In the genomic region with DNA sequence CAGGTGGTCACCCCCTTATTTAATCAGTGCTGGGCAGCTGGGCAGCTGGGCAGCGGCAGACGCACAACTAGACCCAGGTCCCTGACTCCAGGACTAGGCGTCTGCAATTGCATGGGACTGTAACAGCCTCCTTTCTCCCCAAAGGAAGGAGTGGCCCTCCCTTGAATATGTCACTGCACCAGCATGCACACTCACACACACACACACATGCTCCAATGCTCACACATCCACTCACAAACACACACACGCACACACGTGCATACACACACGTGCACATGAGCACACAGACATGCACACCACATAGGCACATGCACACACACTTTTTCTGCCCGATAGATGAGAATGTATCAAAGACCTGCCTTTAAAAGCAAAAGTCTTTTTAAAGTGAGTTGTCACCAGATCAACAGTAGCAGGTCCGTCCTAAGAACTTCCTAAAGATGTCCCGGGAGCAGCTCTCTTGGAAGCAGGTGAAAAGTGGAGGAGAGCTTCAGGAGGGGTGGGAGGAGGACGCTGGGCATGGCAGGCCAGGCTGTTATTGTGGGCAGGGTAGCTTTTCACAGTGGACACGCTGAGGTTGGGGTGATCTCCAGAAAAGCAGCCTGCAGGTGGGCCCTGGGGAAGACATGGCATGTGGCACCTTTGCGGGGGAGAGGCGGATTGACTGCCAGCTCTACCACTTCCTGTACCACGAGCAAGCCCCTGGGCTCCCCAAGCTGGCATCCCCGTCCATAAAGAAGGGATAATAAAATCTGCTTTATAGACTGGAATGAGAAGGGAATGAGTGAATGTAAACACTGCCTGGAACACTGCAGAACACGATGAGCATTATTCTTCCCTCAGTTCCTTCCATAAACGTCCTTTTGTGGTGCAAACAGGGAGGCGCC, we compare ENCODE assay signal across 9 cellular contexts. TPM values are rescaled to one million over a fixed set of nuclear protein-coding genes. Genes with fewer than 3 reads are reported as not detected.
A peak's percentile ranks its signal among the peaks of the same experiment; 100 is the strongest.
DNase-seq lines count a peak whose midpoint lies in the region.
"Had no signal": no experiment of that assay in that cellular context is flagged by ENCODE, and none has a peak within 500 bp of the region (broad histone marks: within the 10 kb centered on the region; RNA-seq: fewer than 3 reads in every experiment).

No MANE protein-coding gene starts in this region.

- H3K4me1 Mint-ChIP-seq in activated CD4-positive, alpha-beta T cell treated with anti-CD3 and anti-CD28 coated beads, Interleukin-2, amount 10 ng/mL, durations not matched to agents 7 days and 5 days = peaks cover 15% of the 10 kb centered on the region
- peaks cover 37% of the 10 kb centered on the region for H3K4me1 Mint-ChIP-seq in activated naive CD4-positive, alpha-beta T cell treated with anti-CD3 and anti-CD28 coated beads, Interleukin-2, amount 50 U/mL, for 24 hours

- H3K14ac ChIP-seq in mesenchymal stem cell (ENCODE audit: low read length in 2 of 2) = peak overlapping the region in 1 of 2 experiments; percentile 94

- peak overlapping the region; percentile 52 for H4K91ac ChIP-seq in mesenchymal stem cell (ENCODE audit: low read length)

- H3K9me3 ChIP-seq in mesenchymal stem cell (ENCODE audit: control insufficient read depth, low read length) = no peaks in the 10 kb centered on the region
- no peaks in the 10 kb centered on the region for H3K9me3 ChIP-seq in thymus (ENCODE audit: control insufficient read depth)

- H3K27ac ChIP-seq in mesenchymal stem cell (ENCODE audit: low read length, poor library complexity, severe bottlenecking) (no peak overlapping the region), thymus (ENCODE audit: low read depth) (peak overlapping the region; percentile 6)

- H2AFZ ChIP-seq in mesenchymal stem cell (ENCODE audit: low read depth, low read length) = no peak overlapping the region

- H4K8ac ChIP-seq in mesenchymal stem cell (ENCODE audit: low read length) = no peak overlapping the region

- WGBS in mesenchymal stem cell = 64% methylated on average over 14 of the region's 18 CpGs
- 55% methylated on average over 18 of the region's 18 CpGs for WGBS in thymus

- H2BK12ac ChIP-seq in mesenchymal stem cell (ENCODE audit: low read length in 2 of 2) = no peak overlapping the region

- no peak overlapping the region for H3K27ac Mint-ChIP-seq in activated CD4-positive, alpha-beta T cell treated with anti-CD3 and anti-CD28 coated beads, Interleukin-2, amount 10 ng/mL, durations not matched to agents 7 days and 5 days
- H3K27ac Mint-ChIP-seq in activated naive CD4-positive, alpha-beta T cell treated with anti-CD3 and anti-CD28 coated beads, Interleukin-2, amount 50 U/mL, for 24 hours = peak overlapping the region; percentile 15

- no peaks in the 10 kb centered on the region for H3K36me3 Mint-ChIP-seq in activated CD4-positive, alpha-beta T cell treated with anti-CD3 and anti-CD28 coated beads, Interleukin-2, amount 10 ng/mL, durations not matched to agents 7 days and 5 days (ENCODE audit: low read depth)
- no peaks in the 10 kb centered on the region for H3K36me3 Mint-ChIP-seq in activated naive CD4-positive, alpha-beta T cell treated with anti-CD3 and anti-CD28 coated beads, Interleukin-2, amount 50 U/mL, for 24 hours

- H3K79me1 ChIP-seq in mesenchymal stem cell (replicated peaks; ENCODE audit: low read length, poor library complexity, severe bottlenecking) = peaks cover 34% of the 10 kb centered on the region

- H3K9ac ChIP-seq in mesenchymal stem cell (ENCODE audit: low read length) = no peak overlapping the region

- H3K4ac ChIP-seq in mesenchymal stem cell (ENCODE audit: low read depth in 1 of 2, low read length in 2 of 2) = no peak overlapping the region

- no peak overlapping the region for H3K23ac ChIP-seq in mesenchymal stem cell (ENCODE audit: low read length in 2 of 2)

- H2BK5ac ChIP-seq in mesenchymal stem cell (ENCODE audit: low read depth, low read length, poor library complexity, severe bottlenecking) = no peak overlapping the region

- CTCF ChIA-PET in activated CD4-positive, alpha-beta T cell treated with anti-CD3 and anti-CD28 coated beads, Interleukin-2, amount 10 ng/mL, durations not matched to agents 7 days and 5 days (lab: Charles Lee) = interaction anchor here (0.9 to 1.3 kb wide), 3 partner anchors 10 to 14 kb away, joined by 3 to 4 read pairs (median 4); no protein-coding TSS in a partner anchor

- peak overlapping the region; percentile 38 for H3K4me3 Mint-ChIP-seq in activated CD4-positive, alpha-beta T cell treated with anti-CD3 and anti-CD28 coated beads, Interleukin-2, amount 10 ng/mL, durations not matched to agents 7 days and 5 days
- peak overlapping the region; percentile 62 for H3K4me3 Mint-ChIP-seq in activated naive CD4-positive, alpha-beta T cell treated with anti-CD3 and anti-CD28 coated beads, Interleukin-2, amount 50 U/mL, for 24 hours

- POLR2A ChIA-PET in activated CD4-positive, alpha-beta T cell treated with anti-CD3 and anti-CD28 coated beads, Interleukin-2, amount 10 ng/mL, durations not matched to agents 7 days and 5 days (lab: Charles Lee) = no interaction called here

- H3K4me3 ChIP-seq in mesenchymal stem cell (ENCODE audit: insufficient read depth in 1 of 2, low read depth in 1 of 2, low read length in 2 of 2) = peak overlapping the region in 1 of 2 experiments; percentile 62
- H3K4me3 ChIP-seq in thymus (ENCODE audit: low read length) = peak overlapping the region; percentile 68

- H3K18ac ChIP-seq in mesenchymal stem cell (ENCODE audit: low read depth in 1 of 2, low read length in 2 of 2) = peak overlapping the region in 1 of 2 experiments; percentile 67

- H3K36me3 ChIP-seq in mesenchymal stem cell (ENCODE audit: control insufficient read depth in 1 of 2, insufficient read depth in 2 of 2, low read depth in 1 of 2, low read length in 2 of 2) = peaks cover 0 to 15% of the 10 kb centered on the region in 2 experiments
- no peaks in the 10 kb centered on the region for H3K36me3 ChIP-seq in thymus (ENCODE audit: control insufficient read depth, insufficient read depth)

- H3K4me2 ChIP-seq in mesenchymal stem cell (ENCODE audit: low read length, poor library complexity, severe bottlenecking) = peak overlapping the region; percentile 93

- no peaks in the 10 kb centered on the region for H3K9me3 Mint-ChIP-seq in activated CD4-positive, alpha-beta T cell treated with anti-CD3 and anti-CD28 coated beads, Interleukin-2, amount 10 ng/mL, durations not matched to agents 7 days and 5 days
- no peaks in the 10 kb centered on the region for H3K9me3 Mint-ChIP-seq in activated naive CD4-positive, alpha-beta T cell treated with anti-CD3 and anti-CD28 coated beads, Interleukin-2, amount 50 U/mL, for 24 hours

- H3K4me1 ChIP-seq in mesenchymal stem cell (ENCODE audit: control insufficient read depth, insufficient read depth, low read depth, low read length) (peaks cover 29% of the 10 kb centered on the region), thymus (ENCODE audit: control insufficient read depth, insufficient read depth, low read length) (peaks cover 18% of the 10 kb centered on the region)

- H3K27me3 Mint-ChIP-seq in activated CD4-positive, alpha-beta T cell treated with anti-CD3 and anti-CD28 coated beads, Interleukin-2, amount 10 ng/mL, durations not matched to agents 7 days and 5 days = peaks cover 33% of the 10 kb centered on the region
- H3K27me3 Mint-ChIP-seq in activated naive CD4-positive, alpha-beta T cell treated with anti-CD3 and anti-CD28 coated beads, Interleukin-2, amount 50 U/mL, for 24 hours = no peaks in the 10 kb centered on the region

- no peak for DNase-seq in activated CD4-positive, alpha-beta T cell treated with anti-CD3 and anti-CD28 coated beads, Interleukin-2, amount 10 ng/mL, durations not matched to agents 7 days and 5 days
- DNase-seq in activated CD4-positive, alpha-beta T cell treated with anti-CD3 and anti-CD28 coated beads for 1 hour = no peak
- peak; percentile 16 for DNase-seq in mesenchymal stem cell
- DNase-seq in stimulated activated CD4-positive, alpha-beta T cell treated with anti-CD3 and anti-CD28 coated beads, Interleukin-12 subunit alpha, Interleukin-12 subunit beta, amount 100 ng/mL, for 4 hours = no peak
- no peak for DNase-seq in pons (ENCODE audit: low spot score)
- DNase-seq in stimulated activated CD4-positive, alpha-beta T cell treated with anti-CD3 and anti-CD28 coated beads, Interleukin-2, amount 100 ng/mL, for 48 hours = no peak

- no peak overlapping the region for H2BK15ac ChIP-seq in mesenchymal stem cell (ENCODE audit: low read depth, poor library complexity, severe bottlenecking)

- no peak overlapping the region for H2AK5ac ChIP-seq in mesenchymal stem cell (ENCODE audit: low read length, severe bottlenecking)

- H2BK120ac ChIP-seq in mesenchymal stem cell (ENCODE audit: low read depth, low read length) = no peak overlapping the region

- H3K27me3 ChIP-seq in mesenchymal stem cell (ENCODE audit: control insufficient read depth in 1 of 2, insufficient read depth in 1 of 2, low read length in 2 of 2) = peaks cover 42 to 74% of the 10 kb centered on the region in 2 experiments
- peaks cover 8% of the 10 kb centered on the region for H3K27me3 ChIP-seq in thymus (ENCODE audit: control insufficient read depth, insufficient read depth)

RNA-seq across cellular contexts. Expression of gene PDE9A, which starts 1.7 kb away (rescaled TPM):
- 1 to 10 TPM; 4.7 to 6.1 TPM for total RNA-seq in activated CD4-positive, alpha-beta T cell treated with anti-CD3 and anti-CD28 coated beads, Interleukin-2, amount 10 ng/mL, durations not matched to agents 7 days and 5 days
- 24.7 TPM for polyA plus RNA-seq in mesenchymal stem cell (2013, experiment 1 of 2)
- polyA plus RNA-seq in mesenchymal stem cell (2013, experiment 2 of 2) = 24.2 TPM
- 14.5 TPM for polyA plus RNA-seq in thymus
- total RNA-seq: RPMI7951 had no signal
